Comparison of ENCODE assay signal across 8 cellular contexts in the genomic region with DNA sequence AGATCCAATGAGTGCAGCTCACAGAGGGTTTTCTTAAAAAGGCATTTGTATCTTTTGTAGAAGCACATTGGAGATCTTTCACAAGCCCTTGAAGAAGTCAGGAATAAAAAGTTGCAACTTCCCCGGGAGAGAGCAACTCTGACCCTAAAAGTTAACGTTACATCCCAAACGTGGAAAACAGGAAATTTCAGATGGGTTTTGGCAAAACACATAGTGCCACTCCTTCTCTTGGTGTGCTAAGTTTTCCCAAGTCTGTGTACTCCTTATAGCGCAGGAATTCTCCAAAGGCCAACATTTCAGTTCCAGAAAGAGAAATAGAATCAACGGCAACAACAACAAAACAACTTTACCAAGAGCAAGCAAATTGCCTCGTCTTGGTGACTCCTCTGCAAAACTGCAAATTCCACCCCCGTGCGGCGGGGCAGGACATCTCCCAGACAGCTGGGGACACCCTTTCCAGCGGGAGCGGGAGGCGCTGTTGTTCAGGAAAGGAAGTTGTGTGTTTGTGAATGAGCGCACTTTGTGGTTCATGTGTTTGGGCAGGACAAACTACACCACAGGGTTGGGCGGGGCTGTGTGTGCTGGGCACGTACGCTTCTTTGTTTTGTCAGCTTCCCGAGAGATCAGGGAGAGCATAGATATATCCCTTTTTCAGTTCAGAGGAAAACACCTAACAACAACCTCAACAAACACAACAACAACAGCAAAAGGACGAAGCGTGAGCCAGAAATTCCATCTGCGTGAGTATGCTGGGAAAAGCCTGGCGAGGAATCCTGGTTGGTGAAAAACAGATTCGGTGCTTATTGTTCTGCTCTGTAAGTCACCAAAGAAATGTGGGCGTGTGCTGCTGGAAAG.
A peak's percentile ranks its signal among the peaks of the same experiment; 100 is the strongest.
DNase-seq lines count a peak whose midpoint lies in the region; ATAC-seq and TF ChIP-seq lines count a peak whose summit lies in the region.

No MANE protein-coding gene starts in this region.

- in situ Hi-C loops in mammary epithelial cell (cut with MboI; ENCODE audit: low sequenced_read_pairs in 2 of 2): loop anchor here in 1 of 2 donors (5.0 to 25.0 kb wide), 2 partner anchors 295 to 1195 kb away; no protein-coding TSS in a partner anchor

- H3K4me2 ChIP-seq in mammary epithelial cell (ENCODE audit: insufficient read depth, low read depth, low read length): peak overlapping the region; percentile 86

- CTCF ChIA-PET in BJ (lab: Yijun Ruan, JAX) (interaction anchor here (0.6 to 1.2 kb wide), 4 partner anchors 8 to 1189 kb away, joined by 3 to 4 read pairs (median 4); no protein-coding TSS in a partner anchor), mammary epithelial cell (lab: Charles Lee; ENCODE audit: low non-redundant PET) (interaction anchor here (0.6 kb wide), 1 partner anchor 134 kb away, joined by 6 read pairs; no protein-coding TSS in a partner anchor)

- no TSS peak for BruUV-seq in mammary epithelial cell (replicated peaks; lab: Mats Ljungman, UMichigan)

- no peaks in the 10 kb centered on the region for H3K79me2 ChIP-seq in mammary epithelial cell (ENCODE audit: insufficient read depth, low read length)

- H3K9me3 ChIP-seq in MG63 (no peaks in the 10 kb centered on the region), mammary epithelial cell (replicated peaks; ENCODE audit: insufficient read depth, low read length) (no peaks in the 10 kb centered on the region), tibial artery (no peaks in the 10 kb centered on the region)

- ATAC-seq in left lobe of liver (peak; percentile 25), GM18498 (IDR thresholded peaks at IDR 0.05; ENCODE audit: unreplicated experiment) (no peak), GM18867 (IDR thresholded peaks at IDR 0.05; ENCODE audit: unreplicated experiment) (no peak)

- TF ChIP-seq CTCF in BJ (IDR thresholded peaks at IDR 0.05; ENCODE audit: insufficient read depth, low read depth, low read length) (peak; percentile 55), mammary epithelial cell (conservative IDR thresholded peaks at IDR 0.05 in 1 of 2, IDR thresholded peaks at IDR 0.05 in 1 of 2; ENCODE audit: extremely low read depth in 1 of 2, insufficient read depth in 1 of 2, low read depth in 1 of 2, low read length in 2 of 2) (peak; percentile 17 to 54), tibial artery (IDR thresholded peaks at IDR 0.05) (peak; percentile 28 to 42)

- dilution Hi-C loops in mammary epithelial cell (cut with HindIII; ENCODE audit: low sequenced_read_pairs): no loop called here

- peak overlapping the region; percentile 100 for H3K27ac ChIP-seq in mammary epithelial cell (ENCODE audit: insufficient read depth, low read depth, low read length)
- H3K27ac ChIP-seq in tibial artery: peak overlapping the region; percentile 81 to 82

- H3K4me1 ChIP-seq in mammary epithelial cell (ENCODE audit: insufficient read depth, low read length) (peaks cover 35% of the 10 kb centered on the region), tibial artery (peaks cover 4 to 69% (median 37%) of the 10 kb centered on the region in 4 donors)

- intact Hi-C loops in mammary epithelial cell (cut with micrococcal nuclease) (loop anchor here (1.0 to 10.0 kb wide), 6 partner anchors 15 to 1305 kb away; no protein-coding TSS in a partner anchor), tibial artery (cut with DNase I; ENCODE audit: low total_unique reads) (loop anchor here (5.0 kb wide), 2 partner anchors 80 to 315 kb away; no protein-coding TSS in a partner anchor)

- WGBS in mammary epithelial cell (ENCODE audit: low coverage, missing lambda C conversion rate): 33% methylated on average over 21 of the region's 23 CpGs

- POLR2A ChIA-PET in BJ (lab: Charles Lee): interaction anchor here (0.6 kb wide), 1 partner anchor 385 kb away, joined by 3 read pairs; no protein-coding TSS in a partner anchor

- no peaks in the 10 kb centered on the region for H3K27me3 ChIP-seq in BJ (ENCODE audit: control insufficient read depth, insufficient read depth, low read length)
- no peaks in the 10 kb centered on the region for H3K27me3 ChIP-seq in MG63
- H3K27me3 ChIP-seq in mammary epithelial cell (ENCODE audit: insufficient read depth, low read length): no peaks in the 10 kb centered on the region
- no peaks in the 10 kb centered on the region for H3K27me3 ChIP-seq in tibial artery

- no peaks in the 10 kb centered on the region for H4K20me1 ChIP-seq in mammary epithelial cell (ENCODE audit: insufficient read depth, low read length)

- H3K36me3 ChIP-seq in BJ (ENCODE audit: control insufficient read depth, insufficient read depth, low read length) (no peaks in the 10 kb centered on the region), MG63 (no peaks in the 10 kb centered on the region), mammary epithelial cell (ENCODE audit: insufficient read depth, low read length) (no peaks in the 10 kb centered on the region), tibial artery (no peaks in the 10 kb centered on the region)

- DNase-seq in BJ (ENCODE audit: low read depth) (peak; percentile 96), MG63 (peak; percentile 89), mammary epithelial cell (peak; percentile 97), left lobe of liver (ENCODE audit: low spot score) (peak; percentile 59), tibial artery (peak; percentile 85 to 89), cerebellar cortex (ENCODE audit: low spot score) (no peak)

- peak overlapping the region; percentile 95 for H3K9ac ChIP-seq in mammary epithelial cell (ENCODE audit: insufficient read depth, low read length)

- H3K4me3 ChIP-seq in BJ (ENCODE audit: low read depth, low read length): peak overlapping the region; percentile 26
- peak overlapping the region; percentile 23 for H3K4me3 ChIP-seq in MG63
- H3K4me3 ChIP-seq in mammary epithelial cell (replicated peaks in 1 of 3; ENCODE audit: insufficient read depth in 1 of 3, low read depth in 2 of 3, low read length in 3 of 3): peak overlapping the region in 2 of 3 experiments; percentile 6 to 14
- H3K4me3 ChIP-seq in tibial artery: peak overlapping the region; percentile 26 to 31

- H2AFZ ChIP-seq in mammary epithelial cell (ENCODE audit: low read depth, low read length): peak overlapping the region; percentile 54
